In genomic region chr16:53926209-53926608, GRCh38 we compare ENCODE assay signal across 1 cellular context.
TF ChIP-seq lines count a peak whose summit lies in the region.

No MANE protein-coding gene starts in this region.

TF ChIP-seq in HepG2, 621 proteins besides CTCF, POLR2A, EP300 and RAD21:
- TF ChIP-seq ZBTB33 (CRISPR knock-in tag; IDR thresholded peaks at IDR 0.05): no peak
- TF ChIP-seq ESRRA (CRISPR knock-in tag; IDR thresholded peaks at IDR 0.05; ENCODE audit: low read depth): no peak
- TF ChIP-seq TP53 (CRISPR knock-in tag; conservative IDR thresholded peaks at IDR 0.05): peak; percentile 96
- TF ChIP-seq ZNF775 (CRISPR knock-in tag; IDR thresholded peaks at IDR 0.05; ENCODE audit: borderline replicate concordance): no peak
- TF ChIP-seq ZNF362 (CRISPR knock-in tag; IDR thresholded peaks at IDR 0.05; ENCODE audit: borderline replicate concordance): no peak
- no peak for TF ChIP-seq ZBTB20 (CRISPR knock-in tag; IDR thresholded peaks at IDR 0.05; ENCODE audit: borderline replicate concordance, low read depth)
- TF ChIP-seq ZNF317 (CRISPR knock-in tag; IDR thresholded peaks at IDR 0.05): 0 out of 2 replicates have a peak, but pooled peaks have one; percentile 29
- no peak for TF ChIP-seq SNAPC4 (CRISPR knock-in tag; IDR thresholded peaks at IDR 0.05)
- no peak for TF ChIP-seq GTF2F1 (IDR thresholded peaks at IDR 0.05; ENCODE audit: low read length)
- TF ChIP-seq PHF8 (CRISPR knock-in tag; IDR thresholded peaks at IDR 0.05): no peak
